ENCODE assay signal across 25 cellular contexts in the genomic region with DNA sequence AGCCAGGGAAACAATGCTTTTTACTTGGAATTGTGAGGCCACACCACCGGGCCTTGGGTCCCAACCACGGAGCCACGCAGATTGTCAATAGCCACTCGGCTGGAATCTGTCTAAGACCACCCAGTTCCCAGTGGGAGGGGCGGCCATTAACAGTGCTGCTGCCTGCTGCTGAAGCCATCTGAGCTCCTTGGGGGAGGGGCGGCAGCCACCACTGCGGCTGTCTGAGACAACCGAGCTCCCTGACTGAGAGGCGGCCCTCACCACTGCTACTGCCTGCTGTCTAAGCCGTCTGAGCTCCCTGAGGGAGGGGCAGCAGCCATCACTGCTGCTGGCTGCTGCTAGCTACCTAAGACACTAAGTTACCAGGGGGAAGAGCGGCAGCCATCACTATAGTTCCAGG.
A peak's percentile ranks its signal among the peaks of the same experiment; 100 is the strongest.
DNase-seq lines count a peak whose midpoint lies in the region; ATAC-seq and TF ChIP-seq lines count a peak whose summit lies in the region.
"Had no signal": no experiment of that assay in that cellular context is flagged by ENCODE, and none has a peak within 500 bp of the region (broad histone marks: within the 10 kb centered on the region; RNA-seq: fewer than 3 reads in every experiment).

No MANE protein-coding gene starts in this region.

- H3K27me3 ChIP-seq in WERI-Rb-1 (ENCODE audit: insufficient read depth, low read depth, severe bottlenecking) = no peaks in the 10 kb centered on the region
- H3K27me3 ChIP-seq: SJCRH30 had no signal

- TF ChIP-seq CTCF in WERI-Rb-1 (IDR thresholded peaks at IDR 0.05; ENCODE audit: low read depth, low read length) = no peak

- no peak for ATAC-seq in GM21526 (IDR thresholded peaks at IDR 0.05; ENCODE audit: low FRiP score, unreplicated experiment)
- ATAC-seq: A549, HepG2, Panc1, T-cell had no signal

- H3K4me3 ChIP-seq in WERI-Rb-1 (ENCODE audit: low read depth, low read length) = no peak overlapping the region
- H3K4me3 ChIP-seq: A549, SJCRH30 had no signal

- H3K9me3 ChIP-seq in WERI-Rb-1 (ENCODE audit: severe bottlenecking) = no peaks in the 10 kb centered on the region
- H3K9me3 ChIP-seq: A549, SJCRH30 had no signal

- H3K27ac ChIP-seq in WERI-Rb-1 = peak overlapping the region; percentile 19; the same call in 1 of the 2 replicates
- H3K27ac ChIP-seq: A549, HL-60, SJCRH30 had no signal

- DNase-seq in NCI-H524 treated with DMSO at 0.1 percent for 48 hours (lab: John Stamatoyannopoulos, UW) (peak; percentile 3), WERI-Rb-1 (peak; percentile 84), iPS-NIHi11 (ENCODE audit: low spot score) (peak; percentile 23), retina (peak; percentile 61), DMS53 treated with DMSO at 0.1 percent for 48 hours (lab: John Stamatoyannopoulos, UW; ENCODE audit: unreplicated experiment) (no peak)
- DNase-seq in activated CD8-positive, alpha-beta memory T cell treated with anti-CD3 and anti-CD28 coated beads, Interleukin-2, amount 50 U/mL, for 4 hours = no peak
- DNase-seq: DMS53, EL, H9, HFFc6, KBM-7, MM.1S, NCI-H1048, NCI-H1417 treated with DMSO at 0.1 percent for 48 hours, NCI-H187 treated with DMSO at 0.1 percent for 48 hours, NCI-H2107, NCI-H446, NCI-H526 treated with DMSO at 0.1 percent for 48 hours, SJCRH30, T-cell had no signal

- no peaks in the 10 kb centered on the region for H3K36me3 ChIP-seq in WERI-Rb-1
- H3K36me3 ChIP-seq: SJCRH30 had no signal

Comparison
In these comparisons a context has a peak if more than half of its experiments do, and no peak if none do; other contexts are left out.
1. DNase-seq: peak in NCI-H524 treated with DMSO at 0.1 percent for 48 hours (single experiment), WERI-Rb-1 (single experiment), iPS-NIHi11 (single experiment) and retina (single experiment); none in activated CD8-positive, alpha-beta memory T cell treated with anti-CD3 and anti-CD28 coated beads, Interleukin-2, amount 50 U/mL, for 4 hours (single experiment) and DMS53 treated with DMSO at 0.1 percent for 48 hours (single experiment).